ENCODE assay signal across 2 cellular contexts in genomic region chr12:55955800-55956508, GRCh38.
TF ChIP-seq lines count a peak whose summit lies in the region.

No MANE protein-coding gene starts in this region.

TF ChIP-seq in SK-N-SH treated with all-trans-retinoic acid at 6 μM for 48 hours, 23 proteins besides CTCF, POLR2A, EP300 and RAD21:
- no peak for TF ChIP-seq CSDC2 (CRISPR knock-in tag; IDR thresholded peaks at IDR 0.05)
- no peak for TF ChIP-seq ZNF565 (CRISPR knock-in tag; conservative IDR thresholded peaks at IDR 0.05; ENCODE audit: low read depth)
- TF ChIP-seq ZFP3 (CRISPR knock-in tag; IDR thresholded peaks at IDR 0.05): no peak
- TF ChIP-seq PPARA (CRISPR knock-in tag; IDR thresholded peaks at IDR 0.05; ENCODE audit: borderline replicate concordance): no peak
- no peak for TF ChIP-seq BACH2 (CRISPR knock-in tag; IDR thresholded peaks at IDR 0.05; ENCODE audit: borderline replicate concordance)
- no peak for TF ChIP-seq TOX (CRISPR knock-in tag; IDR thresholded peaks at IDR 0.05; ENCODE audit: borderline replicate concordance)
- TF ChIP-seq ZNF8 (CRISPR knock-in tag; IDR thresholded peaks at IDR 0.05): no peak
- TF ChIP-seq ZFP30 (CRISPR knock-in tag; IDR thresholded peaks at IDR 0.05): no peak
- TF ChIP-seq TSHZ2 (CRISPR knock-in tag; IDR thresholded peaks at IDR 0.05): no peak
- TF ChIP-seq ARNTL (CRISPR knock-in tag; IDR thresholded peaks at IDR 0.05; ENCODE audit: borderline replicate concordance, low read depth): no peak
- TF ChIP-seq CREB5 (CRISPR knock-in tag; IDR thresholded peaks at IDR 0.05; ENCODE audit: low read depth): no peak
- no peak for TF ChIP-seq RARB (CRISPR knock-in tag; IDR thresholded peaks at IDR 0.05)
- no peak for TF ChIP-seq GLIS3 (CRISPR knock-in tag; IDR thresholded peaks at IDR 0.05)
- no peak for TF ChIP-seq ESRRG (CRISPR knock-in tag; IDR thresholded peaks at IDR 0.05)
- TF ChIP-seq POU6F1 (CRISPR knock-in tag; IDR thresholded peaks at IDR 0.05; ENCODE audit: borderline replicate concordance, low read depth): no peak
- TF ChIP-seq SNAI2 (CRISPR knock-in tag; IDR thresholded peaks at IDR 0.05): no peak
- TF ChIP-seq PATZ1 (CRISPR knock-in tag; IDR thresholded peaks at IDR 0.05; ENCODE audit: borderline replicate concordance): no peak
- TF ChIP-seq ZNF70 (CRISPR knock-in tag; IDR thresholded peaks at IDR 0.05): no peak
- no peak for TF ChIP-seq ISL1 (CRISPR knock-in tag; IDR thresholded peaks at IDR 0.05)
- TF ChIP-seq ZC3H10 (CRISPR knock-in tag; IDR thresholded peaks at IDR 0.05): no peak

TF ChIP-seq in K562, 482 proteins besides CTCF, POLR2A, EP300 and RAD21:
- no peak for TF ChIP-seq ARNT (IDR thresholded peaks at IDR 0.05)
- peak; percentile 30; the same call in 1 of the 2 replicates for TF ChIP-seq NFE2 (IDR thresholded peaks at IDR 0.05; ENCODE audit: low read depth)
- peak; percentile 92 for TF ChIP-seq JUND (IDR thresholded peaks at IDR 0.05; ENCODE audit: borderline replicate concordance, low read depth, low read length)
- peak; percentile 89; the same call in 2 of the 3 replicates for TF ChIP-seq JUND (tag; IDR thresholded peaks at IDR 0.05; ENCODE audit: borderline replicate concordance, low read depth, low read length)
- no peak for TF ChIP-seq ETV6 (IDR thresholded peaks at IDR 0.05; ENCODE audit: borderline replicate concordance in 1 of 2, low read depth in 2 of 2, low read length in 1 of 2)
- TF ChIP-seq ETV6 (CRISPR knock-in tag; IDR thresholded peaks at IDR 0.05; ENCODE audit: borderline replicate concordance): no peak
- TF ChIP-seq ZBTB49 (CRISPR knock-in tag; IDR thresholded peaks at IDR 0.05; ENCODE audit: borderline replicate concordance): no peak
- TF ChIP-seq XRCC5 (IDR thresholded peaks at IDR 0.05; ENCODE audit: low read depth, low read length): 0 out of 2 replicates have a peak, but pooled peaks have one; percentile 38
- TF ChIP-seq FOSL1 (tag; conservative IDR thresholded peaks at IDR 0.05): peak; percentile 90
- peak; percentile 52; the same call in 1 of the 2 replicates for TF ChIP-seq ZEB2 (IDR thresholded peaks at IDR 0.05)
- TF ChIP-seq JUN (IDR thresholded peaks at IDR 0.05; ENCODE audit: borderline replicate concordance, low read depth, low read length): peak; percentile 70
- TF ChIP-seq JUN (CRISPR knock-in tag; IDR thresholded peaks at IDR 0.05; ENCODE audit: borderline replicate concordance): no peak
- 0 out of 2 replicates have a peak, but pooled peaks have one; percentile 17 for TF ChIP-seq ARID1B (IDR thresholded peaks at IDR 0.05)
- TF ChIP-seq ZNF431 (CRISPR knock-in tag; IDR thresholded peaks at IDR 0.05): no peak
- no peak for TF ChIP-seq ZNF511 (CRISPR knock-in tag; IDR thresholded peaks at IDR 0.05)
- TF ChIP-seq SMARCA4 (IDR thresholded peaks at IDR 0.05): 0 out of 2 replicates have a peak, but pooled peaks have one; percentile 31
- TF ChIP-seq FOXK2 (conservative IDR thresholded peaks at IDR 0.05 in 1 of 2, IDR thresholded peaks at IDR 0.05 in 1 of 2; ENCODE audit: low read depth in 2 of 2): no peak
- peak; percentile 87 for TF ChIP-seq ATF3 (IDR thresholded peaks at IDR 0.05)
- no peak for TF ChIP-seq ATF3 (CRISPR knock-in tag; conservative IDR thresholded peaks at IDR 0.05)
- peak; percentile 43 for TF ChIP-seq CTCFL (IDR thresholded peaks at IDR 0.05; ENCODE audit: borderline replicate concordance, insufficient read depth, low read depth, low read length, poor library complexity, severe bottlenecking)
- TF ChIP-seq ZFP36 (IDR thresholded peaks at IDR 0.05; ENCODE audit: low read depth, low read length, partially characterized antibody): peak; percentile 92
